Comparison of ENCODE assay signal across 9 cellular contexts in genomic region chr1:29453502-29454240, GRCh38.
DNase-seq lines count a peak whose midpoint lies in the region; ATAC-seq and TF ChIP-seq lines count a peak whose summit lies in the region.
"Had no signal": no experiment of that assay in that cellular context is flagged by ENCODE, and none has a peak within 500 bp of the region (broad histone marks: within the 10 kb centered on the region; RNA-seq: fewer than 3 reads in every experiment).

No MANE protein-coding gene starts in this region.

- TF ChIP-seq CTCF in HFF-Myc (IDR thresholded peaks at IDR 0.05; ENCODE audit: low read depth, low read length, missing control alignments) (peak; percentile 19), RWPE2 (IDR thresholded peaks at IDR 0.05; ENCODE audit: poor library complexity, severe bottlenecking) (peak; percentile 20), foreskin fibroblast (IDR thresholded peaks at IDR 0.05; ENCODE audit: low read depth, low read length) (peak; percentile 34), upper lobe of left lung (IDR thresholded peaks at IDR 0.05) (peak in 2 of 6 experiments; percentile 26 to 28)

- DNase-seq in COR-L47 (lab: John Stamatoyannopoulos, UW) (peak; percentile 16), HFF-Myc (ENCODE audit: extremely low read depth, low read depth) (peak; percentile 29), RWPE2 (ENCODE audit: low spot score) (no peak), foreskin fibroblast (peak; percentile 8 to 32), occipital lobe (lab: John Stamatoyannopoulos, UW) (no peak), upper lobe of left lung (no peak)
- DNase-seq in stimulated activated naive CD8-positive, alpha-beta T cell treated with anti-CD3 and anti-CD28 coated beads, Interleukin-15, Interleukin-2, amounts not matched to agents 100 U/mL and 50 U/mL, for 24 hours, result no peak
- no peak for DNase-seq in activated CD4-positive, CD25-positive, alpha-beta regulatory T cell (lab: John Stamatoyannopoulos, UW)

- WGBS in upper lobe of left lung, 2 donors, result 21 to 39% methylated on average over 8 of the region's 8 CpGs

- TF ChIP-seq POLR2A in upper lobe of left lung (IDR thresholded peaks at IDR 0.05), result no peak

- H3K27me3 ChIP-seq in RWPE2 (ENCODE audit: insufficient read depth, poor library complexity, severe bottlenecking), result no peaks in the 10 kb centered on the region
- H3K27me3 ChIP-seq in upper lobe of left lung, result no peaks in the 10 kb centered on the region
- H3K27me3 ChIP-seq: thyroid gland had no signal

- no peak overlapping the region for H3K27ac ChIP-seq in RWPE2 (ENCODE audit: poor library complexity, severe bottlenecking)
- H3K27ac ChIP-seq in upper lobe of left lung, result no peak overlapping the region
- H3K27ac ChIP-seq: thyroid gland had no signal

- peak in 1 of 4 donors; percentile 21 for TF ChIP-seq EP300 in upper lobe of left lung (IDR thresholded peaks at IDR 0.05)

- H3K9me3 ChIP-seq in RWPE2 (ENCODE audit: severe bottlenecking) (no peaks in the 10 kb centered on the region), upper lobe of left lung (no peaks in the 10 kb centered on the region)
- H3K9me3 ChIP-seq: thyroid gland had no signal

- no peak overlapping the region for H3K4me3 ChIP-seq in HFF-Myc (replicated peaks; ENCODE audit: low read depth, low read length)
- no peak overlapping the region for H3K4me3 ChIP-seq in RWPE2 (ENCODE audit: severe bottlenecking)
- no peak overlapping the region for H3K4me3 ChIP-seq in foreskin fibroblast (ENCODE audit: low read depth in 1 of 2, low read length in 2 of 2)
- H3K4me3 ChIP-seq in upper lobe of left lung, result no peak overlapping the region
- H3K4me3 ChIP-seq: thyroid gland had no signal

- peak; percentile 68 for ATAC-seq in RWPE2 (ENCODE audit: low read depth)
- ATAC-seq in stimulated activated naive CD8-positive, alpha-beta T cell treated with anti-CD3 and anti-CD28 coated beads, Interleukin-15, Interleukin-2, amounts not matched to agents 100 U/mL and 50 U/mL, for 24 hours, result no peak
- no peak for ATAC-seq in upper lobe of left lung (ENCODE audit: low FRiP score in 2 of 2)

- no peaks in the 10 kb centered on the region for H3K36me3 ChIP-seq in RWPE2 (ENCODE audit: low read depth)
- H3K36me3 ChIP-seq in upper lobe of left lung, result no peaks in the 10 kb centered on the region
- H3K36me3 ChIP-seq: thyroid gland had no signal

- H3K4me1 ChIP-seq in RWPE2 (ENCODE audit: insufficient read depth, poor library complexity, severe bottlenecking) (no peaks in the 10 kb centered on the region), upper lobe of left lung (no peaks in the 10 kb centered on the region)
- H3K4me1 ChIP-seq: thyroid gland had no signal

Comparison
In these comparisons a context has a peak if more than half of its experiments do, and no peak if none do; other contexts are left out.
1. DNase-seq: peak in COR-L47 (single experiment), HFF-Myc (single experiment) and foreskin fibroblast (2 of 2); none in RWPE2 (single experiment), stimulated activated naive CD8-positive, alpha-beta T cell treated with anti-CD3 and anti-CD28 coated beads, Interleukin-15, Interleukin-2, amounts not matched to agents 100 U/mL and 50 U/mL, for 24 hours (single experiment), occipital lobe (single experiment), activated CD4-positive, CD25-positive, alpha-beta regulatory T cell (0 of 4) and upper lobe of left lung (0 of 2).